ENCODE assay signal across 4 cellular contexts in genomic region chrX:27997641-27998040, GRCh38. TPM values are rescaled to one million over a fixed set of nuclear protein-coding genes. Genes with fewer than 3 reads are reported as not detected.
"Had no signal": no experiment of that assay in that cellular context is flagged by ENCODE, and none has a peak within 500 bp of the region (broad histone marks: within the 10 kb centered on the region; RNA-seq: fewer than 3 reads in every experiment).

No MANE protein-coding gene starts in this region.

- H3K4me3 ChIP-seq: GM12878 had no signal

- ATAC-seq: GM12878 had no signal

- DNase-seq: GDM1, GF-D8 had no signal

RNA-seq across cellular contexts. Expression of gene DCAF8L1, which starts 16.4 kb away (rescaled TPM):
- total RNA-seq: G401, GM12878 had no signal
